Comparison of ENCODE assay signal across 1 cellular context in genomic region chr11:18322818-18323570, GRCh38.
TF ChIP-seq lines count a peak whose summit lies in the region.

No MANE protein-coding gene starts in this region.

TF ChIP-seq in HEK293, 187 proteins besides CTCF, POLR2A, EP300 and RAD21 (continued from another document):
- TF ChIP-seq ZNF26 (tag by site-specific recombination; IDR thresholded peaks at IDR 0.05) (no peak), ZNF624 (tag by site-specific recombination; IDR thresholded peaks at IDR 0.05) (no peak), ZNF292 (tag by site-specific recombination; IDR thresholded peaks at IDR 0.05; ENCODE audit: borderline replicate concordance, low read depth) (no peak), ZNF202 (tag by site-specific recombination; IDR thresholded peaks at IDR 0.05; ENCODE audit: borderline replicate concordance) (no peak), ZNF747 (tag by site-specific recombination; IDR thresholded peaks at IDR 0.05) (no peak), SALL2 (tag by site-specific recombination; IDR thresholded peaks at IDR 0.05; ENCODE audit: borderline replicate concordance) (no peak), ZNF596 (tag by site-specific recombination; IDR thresholded peaks at IDR 0.05) (no peak), HOXD13 (CRISPR knock-in tag; IDR thresholded peaks at IDR 0.05; ENCODE audit: borderline replicate concordance) (no peak), ZNF221 (tag by site-specific recombination; IDR thresholded peaks at IDR 0.05; ENCODE audit: borderline replicate concordance) (no peak), ZNF37A (tag by site-specific recombination; IDR thresholded peaks at IDR 0.05) (no peak)
- TF ChIP-seq, protein P1, sequence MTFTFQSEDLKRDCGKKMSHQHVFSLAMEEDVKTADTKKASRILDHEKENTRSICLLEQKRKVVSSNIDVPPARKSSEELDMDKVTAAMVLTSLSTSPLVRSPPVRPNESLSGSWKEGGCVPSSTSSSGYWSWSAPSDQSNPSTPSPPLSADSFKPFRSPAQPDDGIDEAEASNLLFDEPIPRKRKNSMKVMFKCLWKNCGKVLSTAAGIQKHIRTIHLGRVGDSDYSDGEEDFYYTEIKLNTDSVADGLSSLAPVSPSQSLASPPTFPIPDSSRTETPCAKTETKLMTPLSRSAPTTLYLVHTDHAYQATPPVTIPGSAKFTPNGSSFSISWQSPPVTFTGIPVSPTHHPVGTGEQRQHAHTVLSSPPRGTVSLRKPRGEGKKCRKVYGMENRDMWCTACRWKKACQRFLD (tag by site-specific recombination; IDR thresholded peaks at IDR 0.05): no peak
- TF ChIP-seq, protein P2, sequence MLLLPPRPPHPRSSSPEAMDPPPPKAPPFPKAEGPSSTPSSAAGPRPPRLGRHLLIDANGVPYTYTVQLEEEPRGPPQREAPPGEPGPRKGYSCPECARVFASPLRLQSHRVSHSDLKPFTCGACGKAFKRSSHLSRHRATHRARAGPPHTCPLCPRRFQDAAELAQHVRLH (tag by site-specific recombination; IDR thresholded peaks at IDR 0.05): no peak
